8 cellular contexts compared by ENCODE assay signal in the genomic region with DNA sequence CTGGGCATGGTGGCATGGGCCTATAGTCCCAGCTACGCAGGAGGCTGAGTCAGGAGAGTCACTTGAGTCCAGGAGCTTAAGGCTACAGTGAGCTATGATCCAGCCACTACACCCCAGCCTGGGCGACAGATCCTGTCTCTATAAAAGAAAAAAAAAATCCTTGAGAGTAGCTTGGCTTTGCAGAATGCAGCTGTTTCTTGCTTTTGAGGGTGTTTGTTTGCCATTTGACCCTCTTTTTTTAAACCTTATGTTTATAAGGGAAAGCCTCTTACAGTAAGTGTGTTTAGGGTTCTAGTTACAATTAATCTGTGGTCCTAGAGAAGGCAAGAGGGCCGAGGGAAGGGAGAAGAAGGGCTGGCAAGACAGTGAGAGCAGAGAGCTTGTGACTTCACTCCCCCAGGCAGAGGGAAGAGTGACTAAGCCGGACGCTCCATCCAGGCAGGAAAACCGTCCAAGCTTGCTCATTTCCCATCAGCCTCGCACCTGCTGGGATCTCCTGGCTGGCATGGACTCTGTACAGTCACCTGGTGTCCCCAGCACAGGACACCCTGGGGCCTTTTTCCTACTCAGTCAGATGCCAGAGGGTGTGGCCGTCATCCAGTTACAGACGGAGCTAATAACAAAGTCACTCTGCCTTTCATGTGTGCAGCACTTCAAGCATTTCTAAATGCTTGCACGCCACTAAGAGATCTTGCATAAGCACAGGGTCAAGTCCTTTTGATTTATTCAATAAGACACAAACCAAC. TPM values are rescaled to one million over a fixed set of nuclear protein-coding genes. Genes with fewer than 3 reads are reported as not detected.
A peak's percentile ranks its signal among the peaks of the same experiment; 100 is the strongest.
DNase-seq lines count a peak whose midpoint lies in the region; ATAC-seq, FAIRE-seq and TF ChIP-seq lines count a peak whose summit lies in the region.

No MANE protein-coding gene starts in this region.

- ATAC-seq in gastroesophageal sphincter (peak; percentile 85), HG03439 (IDR thresholded peaks at IDR 0.05; ENCODE audit: unreplicated experiment) (no peak)

- H3K27ac ChIP-seq in gastroesophageal sphincter = peak overlapping the region; percentile 70 to 82 (median 80)

- no peaks in the 10 kb centered on the region for H3K27me3 ChIP-seq in gastroesophageal sphincter

- no peaks in the 10 kb centered on the region for H3K36me3 ChIP-seq in gastroesophageal sphincter

- no peak overlapping the region for H3K4me3 ChIP-seq in gastroesophageal sphincter

- in situ Hi-C loops in SK-MEL-5 (cut with HindIII; ENCODE audit: low pct_unique_long_range_greater_than_20kb, low sequenced_read_pairs) = no loop called here

- FAIRE-seq in GM19239 (lab: Jason Lieb, UNC) = no peak

- TF ChIP-seq POLR2A in gastroesophageal sphincter (IDR thresholded peaks at IDR 0.05) = no peak

- peaks cover 3 to 29% (median 12%) of the 10 kb centered on the region in 3 donors for H3K4me1 ChIP-seq in gastroesophageal sphincter

- TF ChIP-seq EP300 in gastroesophageal sphincter (IDR thresholded peaks at IDR 0.05) = no peak

- 11 to 19% methylated on average over 8 to 10 of the region's 10 CpGs for WGBS in gastroesophageal sphincter (ENCODE audit: low coverage in 1 of 2), 2 donors

- no peak for TF ChIP-seq CTCF in gastroesophageal sphincter (IDR thresholded peaks at IDR 0.05)

- no peaks in the 10 kb centered on the region for H3K9me3 ChIP-seq in gastroesophageal sphincter

- DNase-seq in SIG-M5 treated with dmso at 0.1 percent for 504 hours (lab: John Stamatoyannopoulos, UW; ENCODE audit: unreplicated experiment) (peak; percentile 69), SIG-M5 (lab: John Stamatoyannopoulos, UW) (no peak), SK-MEL-5 (ENCODE audit: low read depth, low spot score) (peak; percentile 84), pulmonary artery endothelial cell (ENCODE audit: low read depth, low spot score) (peak; percentile 89), GM19239 (ENCODE audit: insufficient read length, low spot score) (no peak), SKM-1 treated with dmso at 0.1 percent for 144 hours (lab: John Stamatoyannopoulos, UW; ENCODE audit: unreplicated experiment) (no peak)

RNA-seq across cellular contexts. Expression of a gene that starts 55.5 kb away (rescaled TPM):
- total RNA-seq in SK-MEL-5 (2014; rRNA removed; shearing (Covaris generic)) = 79.2 and 81.6 TPM in 2 replicates
- 47.6 and 50.3 TPM in 2 replicates for polyA plus RNA-seq in SK-MEL-5 (2015; cell fraction: cytosol; rRNA removed)
- polyA plus RNA-seq in SK-MEL-5 (2015; cell fraction: nucleus; rRNA removed) = 71.5 and 96.9 TPM in 2 replicates
- total RNA-seq in gastroesophageal sphincter = 10 to 100 TPM; 41.4 to 64.4 (median 42.5) TPM
- 23.8 and 24.2 TPM in 2 replicates for total RNA-seq in pulmonary artery endothelial cell

Comparison
In these comparisons a context has a peak if more than half of its experiments do, and no peak if none do; other contexts are left out.
1. DNase-seq: peak in SIG-M5 treated with dmso at 0.1 percent for 504 hours (single experiment), SK-MEL-5 (single experiment) and pulmonary artery endothelial cell (single experiment); none in SIG-M5 (single experiment), GM19239 (single experiment) and SKM-1 treated with dmso at 0.1 percent for 144 hours (single experiment).